Comparison of ENCODE assay signal across 1 cellular context in the genomic region with DNA sequence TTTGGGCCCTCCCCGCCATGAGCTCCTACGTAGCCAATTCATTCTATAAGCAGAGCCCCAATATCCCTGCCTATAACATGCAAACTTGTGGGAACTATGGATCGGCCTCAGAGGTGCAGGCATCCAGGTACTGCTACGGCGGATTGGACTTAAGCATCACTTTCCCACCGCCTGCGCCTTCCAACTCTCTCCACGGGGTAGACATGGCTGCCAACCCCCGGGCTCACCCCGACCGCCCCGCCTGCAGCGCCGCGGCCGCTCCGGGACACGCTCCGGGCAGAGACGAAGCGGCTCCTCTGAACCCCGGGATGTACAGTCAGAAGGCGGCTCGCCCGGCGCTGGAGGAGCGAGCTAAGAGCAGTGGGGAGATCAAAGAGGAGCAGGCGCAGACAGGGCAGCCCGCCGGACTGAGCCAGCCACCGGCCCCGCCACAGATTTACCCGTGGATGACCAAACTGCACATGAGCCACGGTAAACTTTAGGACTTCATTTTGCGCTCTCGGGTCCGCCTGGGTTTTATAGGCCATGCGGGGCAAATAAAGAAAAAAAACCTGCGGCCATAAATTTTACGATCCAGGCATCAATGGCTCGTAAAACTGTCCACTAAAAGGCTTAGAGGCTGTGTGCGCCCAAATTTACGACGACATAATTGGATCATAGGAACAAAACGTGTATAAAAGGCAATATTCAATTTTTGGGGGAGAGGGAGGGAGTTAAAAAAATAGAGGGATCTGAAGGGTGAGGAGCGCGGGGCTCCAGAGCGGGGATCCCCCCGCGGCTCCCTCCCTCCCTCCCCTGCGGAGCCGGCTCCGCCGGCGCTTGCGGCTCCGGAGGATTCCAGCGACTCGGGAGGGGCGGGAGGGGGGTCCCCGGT.
TF ChIP-seq lines count a peak whose summit lies in the region.

No MANE protein-coding gene starts in this region.

TF ChIP-seq in SK-N-SH, 30 proteins besides CTCF, POLR2A, EP300 and RAD21 (continued from another document):
- TF ChIP-seq YY1 (IDR thresholded peaks at IDR 0.05; ENCODE audit: low read depth): peak; percentile 84
TF ChIP-seq in SK-N-SH: peak in this region for 2.
